ENCODE assay signal across 1 cellular context in the genomic region with DNA sequence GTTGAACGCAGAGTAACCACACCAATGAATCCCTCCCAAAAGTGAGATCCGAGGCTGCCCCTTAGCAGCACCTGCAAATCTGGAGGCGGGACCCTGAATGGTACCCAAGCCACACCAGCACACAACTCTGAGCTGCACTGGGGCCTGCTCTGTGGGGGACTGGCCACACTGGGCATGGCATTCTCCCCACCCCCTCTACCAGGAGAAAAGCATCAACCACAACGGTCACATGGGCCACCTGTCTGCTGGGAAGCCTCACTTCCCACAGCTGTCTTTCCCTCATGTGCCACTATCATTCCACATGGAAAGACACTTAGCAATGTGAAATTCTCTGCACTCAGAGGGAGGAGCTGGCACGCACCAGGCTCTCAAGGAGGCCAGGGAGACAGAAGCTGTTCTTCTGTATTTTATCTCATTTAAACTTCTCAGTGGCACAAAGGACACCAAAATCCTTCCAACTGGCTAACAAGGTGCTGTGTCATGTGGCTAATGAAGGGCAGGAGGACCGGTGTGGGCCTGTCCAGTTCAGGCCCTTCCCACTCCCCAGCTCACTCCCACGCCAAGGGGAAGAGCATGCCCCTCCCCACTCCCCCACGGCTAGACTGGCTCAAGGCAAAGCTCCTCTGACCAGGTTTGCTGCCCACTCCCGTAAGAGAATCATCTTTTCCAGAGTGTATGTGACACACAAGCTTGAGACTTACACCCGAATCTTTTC.
TF ChIP-seq lines count a peak whose summit lies in the region.

No MANE protein-coding gene starts in this region.

TF ChIP-seq in GM12878, 131 proteins besides CTCF, POLR2A, EP300 and RAD21:
- peak; percentile 37; the same call in 1 of the 2 replicates for TF ChIP-seq POLR2AphosphoS5 (IDR thresholded peaks at IDR 0.05; ENCODE audit: low read length)
- TF ChIP-seq ZZZ3 (IDR thresholded peaks at IDR 0.05; ENCODE audit: control insufficient read depth, insufficient read length, low read depth): no peak
